In the genomic region with DNA sequence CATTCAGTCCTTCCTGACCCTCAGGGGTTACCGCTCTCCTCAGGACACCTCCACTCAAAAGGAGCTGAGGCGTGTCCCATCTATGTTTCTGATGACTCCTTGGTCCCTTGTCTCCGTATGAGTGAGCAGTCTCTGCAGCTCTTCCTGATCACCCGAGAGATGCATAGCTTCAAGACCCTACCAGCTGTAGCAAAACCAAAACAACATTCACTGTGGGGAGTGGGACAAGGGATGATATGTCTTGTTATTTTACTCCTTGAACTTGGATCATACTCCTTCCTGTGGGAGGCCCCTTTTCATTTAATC, we compare ENCODE assay signal across 12 cellular contexts. TPM values are rescaled to one million over a fixed set of nuclear protein-coding genes. Genes with fewer than 3 reads are reported as not detected.
A peak's percentile ranks its signal among the peaks of the same experiment; 100 is the strongest.
DNase-seq lines count a peak whose midpoint lies in the region; ATAC-seq and TF ChIP-seq lines count a peak whose summit lies in the region.
"Had no signal": no experiment of that assay in that cellular context is flagged by ENCODE, and none has a peak within 500 bp of the region (broad histone marks: within the 10 kb centered on the region; RNA-seq: fewer than 3 reads in every experiment).

No MANE protein-coding gene starts in this region.

- ATAC-seq in activated naive CD8-positive, alpha-beta T cell treated with anti-CD3 and anti-CD28 coated beads, Interleukin-2, amount 50 U/mL, for 24 hours, result peak; percentile 38
- ATAC-seq in GM21529 (IDR thresholded peaks at IDR 0.05; ENCODE audit: unreplicated experiment) (peak; percentile 3), HG03135 (IDR thresholded peaks at IDR 0.05; ENCODE audit: unreplicated experiment) (peak; percentile 15)

- no peaks in the 10 kb centered on the region for H3K36me3 Mint-ChIP-seq in activated naive CD8-positive, alpha-beta T cell treated with anti-CD3 and anti-CD28 coated beads, Interleukin-2, amount 50 U/mL, for 24 hours (ENCODE audit: low read depth)
- H3K36me3 Mint-ChIP-seq in activated naive CD8-positive, alpha-beta T cell treated with anti-CD3 and anti-CD28 coated beads for 36 hours, result no peaks in the 10 kb centered on the region
- H3K36me3 Mint-ChIP-seq in nephron progenitor cell (ENCODE audit: low read depth) (no peaks in the 10 kb centered on the region), osteocyte (ENCODE audit: unreplicated experiment) (no peaks in the 10 kb centered on the region)

- TF ChIP-seq CTCF in nephron progenitor cell (IDR thresholded peaks at IDR 0.05), result no peak
- no peak for TF ChIP-seq CTCF in osteocyte (IDR thresholded peaks at IDR 0.05)

- H3K27ac Mint-ChIP-seq in activated naive CD8-positive, alpha-beta T cell treated with anti-CD3 and anti-CD28 coated beads, Interleukin-2, amount 50 U/mL, for 24 hours, result no peak overlapping the region
- H3K27ac Mint-ChIP-seq in activated naive CD8-positive, alpha-beta T cell treated with anti-CD3 and anti-CD28 coated beads for 36 hours, result no peak overlapping the region
- H3K27ac Mint-ChIP-seq in nephron progenitor cell, result peak overlapping the region; percentile 26
- H3K27ac Mint-ChIP-seq in osteocyte (ENCODE audit: unreplicated experiment), result no peak overlapping the region

- peaks cover 4% of the 10 kb centered on the region for H3K27me3 Mint-ChIP-seq in activated naive CD8-positive, alpha-beta T cell treated with anti-CD3 and anti-CD28 coated beads, Interleukin-2, amount 50 U/mL, for 24 hours
- H3K27me3 Mint-ChIP-seq in activated naive CD8-positive, alpha-beta T cell treated with anti-CD3 and anti-CD28 coated beads for 36 hours, result peaks cover 6% of the 10 kb centered on the region
- H3K27me3 Mint-ChIP-seq in nephron progenitor cell (ENCODE audit: low read depth, poor library complexity) (peaks cover 13% of the 10 kb centered on the region), osteocyte (ENCODE audit: unreplicated experiment) (peaks cover 32% of the 10 kb centered on the region)

- no peaks in the 10 kb centered on the region for H3K9me3 Mint-ChIP-seq in activated naive CD8-positive, alpha-beta T cell treated with anti-CD3 and anti-CD28 coated beads, Interleukin-2, amount 50 U/mL, for 24 hours
- H3K9me3 Mint-ChIP-seq in activated naive CD8-positive, alpha-beta T cell treated with anti-CD3 and anti-CD28 coated beads for 36 hours, result no peaks in the 10 kb centered on the region
- H3K9me3 Mint-ChIP-seq in nephron progenitor cell (no peaks in the 10 kb centered on the region), osteocyte (ENCODE audit: unreplicated experiment) (no peaks in the 10 kb centered on the region)

- H3K4me1 Mint-ChIP-seq in activated naive CD8-positive, alpha-beta T cell treated with anti-CD3 and anti-CD28 coated beads, Interleukin-2, amount 50 U/mL, for 24 hours, result peaks cover 2% of the 10 kb centered on the region
- H3K4me1 Mint-ChIP-seq in activated naive CD8-positive, alpha-beta T cell treated with anti-CD3 and anti-CD28 coated beads for 36 hours, result no peaks in the 10 kb centered on the region
- peaks cover 44% of the 10 kb centered on the region for H3K4me1 Mint-ChIP-seq in nephron progenitor cell
- no peaks in the 10 kb centered on the region for H3K4me1 Mint-ChIP-seq in osteocyte (ENCODE audit: unreplicated experiment)

- no peak for DNase-seq in activated naive CD8-positive, alpha-beta T cell treated with anti-CD3 and anti-CD28 coated beads, Interleukin-2, amount 50 U/mL, for 24 hours
- DNase-seq in activated naive CD8-positive, alpha-beta T cell treated with anti-CD3 and anti-CD28 coated beads for 36 hours, result no peak
- no peak for DNase-seq in nephron progenitor cell
- no peak for DNase-seq in NK-92 (lab: John Stamatoyannopoulos, UW; ENCODE audit: unreplicated experiment)
- no peak for DNase-seq in osteocyte (ENCODE audit: extremely low spot score, unreplicated experiment)
- DNase-seq in NCI-H1092 treated with DMSO at 0.1 percent for 48 hours (lab: John Stamatoyannopoulos, UW), result no peak
- DNase-seq: head of caudate nucleus; NCI-H187 treated with DMSO at 0.1 percent for 48 hours; Right ventricle myocardium superior; stimulated activated CD8-positive, alpha-beta memory T cell treated with anti-CD3 and anti-CD28 coated beads, Interleukin-4, amount 100 ng/mL, for 48 hours had no signal

- no peak overlapping the region for H3K4me3 Mint-ChIP-seq in activated naive CD8-positive, alpha-beta T cell treated with anti-CD3 and anti-CD28 coated beads, Interleukin-2, amount 50 U/mL, for 24 hours
- no peak overlapping the region for H3K4me3 Mint-ChIP-seq in activated naive CD8-positive, alpha-beta T cell treated with anti-CD3 and anti-CD28 coated beads for 36 hours
- H3K4me3 Mint-ChIP-seq in nephron progenitor cell, result no peak overlapping the region
- no peak overlapping the region for H3K4me3 Mint-ChIP-seq in osteocyte (ENCODE audit: unreplicated experiment)

RNA-seq across cellular contexts. Expression of gene GLDC, which starts 14.4 kb away (rescaled TPM):
- total RNA-seq in activated naive CD8-positive, alpha-beta T cell treated with anti-CD3 and anti-CD28 coated beads for 36 hours, result under 1 TPM; 0.64 to 0.68 TPM
- total RNA-seq in osteocyte, result 0.71 and 0.78 TPM in 2 replicates
- total RNA-seq: Right ventricle myocardium superior had no signal
